ENCODE assay signal across 8 cellular contexts in the genomic region with DNA sequence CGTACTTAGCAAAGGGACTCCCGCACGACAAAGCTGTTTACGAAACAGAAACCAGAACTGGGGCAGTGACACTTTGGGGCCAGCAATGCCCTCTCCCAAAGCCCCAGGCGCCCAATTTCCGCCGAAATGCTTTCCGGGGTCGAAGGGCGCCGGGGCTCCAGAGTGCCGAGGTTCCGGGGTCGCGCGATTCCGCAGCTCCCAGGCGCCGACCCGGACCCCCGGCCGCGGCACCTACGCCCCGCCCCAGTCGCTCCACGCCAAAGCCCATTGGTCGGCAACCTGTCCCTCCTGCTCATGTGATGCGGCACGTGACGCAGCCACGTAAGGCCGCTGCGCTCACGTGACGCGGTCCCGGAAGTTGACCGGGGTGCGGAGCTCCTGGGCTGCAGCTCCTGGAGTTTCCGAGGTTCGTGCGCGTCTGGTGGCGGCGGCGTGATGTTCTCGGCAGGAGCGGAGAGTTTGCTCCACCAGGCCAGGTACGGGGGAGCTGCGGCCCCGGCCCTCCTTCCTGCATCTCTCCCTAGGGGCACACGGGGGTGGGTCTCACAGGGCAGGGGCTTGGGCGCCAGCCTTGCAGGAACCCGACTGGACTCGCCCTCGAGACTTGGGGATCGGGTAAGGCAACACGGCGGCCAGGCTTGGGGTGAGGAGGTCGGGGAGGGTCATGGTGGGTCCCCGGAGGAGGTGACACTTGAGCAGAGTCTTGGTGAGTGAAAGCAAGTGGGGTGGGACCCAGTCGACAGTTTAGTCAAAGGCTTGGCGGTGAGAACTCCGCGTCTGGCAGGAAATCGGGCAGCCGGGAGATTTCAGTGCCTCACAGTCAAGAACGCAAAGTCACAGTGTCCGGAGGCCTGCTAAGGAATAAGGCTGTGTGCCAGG.
DNase-seq lines count a peak whose midpoint lies in the region; ATAC-seq lines count a peak whose summit lies in the region.

A gene with protein sequence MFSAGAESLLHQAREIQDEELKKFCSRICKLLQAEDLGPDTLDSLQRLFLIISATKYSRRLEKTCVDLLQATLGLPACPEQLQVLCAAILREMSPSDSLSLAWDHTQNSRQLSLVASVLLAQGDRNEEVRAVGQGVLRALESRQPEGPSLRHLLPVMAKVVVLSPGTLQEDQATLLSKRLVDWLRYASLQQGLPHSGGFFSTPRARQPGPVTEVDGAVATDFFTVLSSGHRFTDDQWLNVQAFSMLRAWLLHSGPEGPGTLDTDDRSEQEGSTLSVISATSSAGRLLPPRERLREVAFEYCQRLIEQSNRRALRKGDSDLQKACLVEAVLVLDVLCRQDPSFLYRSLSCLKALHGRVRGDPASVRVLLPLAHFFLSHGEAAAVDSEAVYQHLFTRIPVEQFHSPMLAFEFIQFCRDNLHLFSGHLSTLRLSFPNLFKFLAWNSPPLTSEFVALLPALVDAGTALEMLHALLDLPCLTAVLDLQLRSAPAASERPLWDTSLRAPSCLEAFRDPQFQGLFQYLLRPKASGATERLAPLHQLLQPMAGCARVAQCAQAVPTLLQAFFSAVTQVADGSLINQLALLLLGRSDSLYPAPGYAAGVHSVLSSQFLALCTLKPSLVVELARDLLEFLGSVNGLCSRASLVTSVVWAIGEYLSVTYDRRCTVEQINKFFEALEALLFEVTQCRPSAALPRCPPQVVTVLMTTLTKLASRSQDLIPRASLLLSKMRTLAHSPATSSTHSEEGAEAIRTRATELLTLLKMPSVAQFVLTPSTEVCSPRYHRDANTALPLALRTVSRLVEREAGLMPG (plus strand): TSS at position 343 of the 879 bp plus-strand sequence. CDS start 93 bp downstream, at position 436.

- DNase-seq in AG20443 (ENCODE audit: low spot score) (peak; percentile 99), NCI-H446 treated with DMSO at 0.1 percent for 48 hours (lab: John Stamatoyannopoulos, UW) (peak; percentile 91), iris pigment epithelial cell (ENCODE audit: low read depth) (peak; percentile 97)
- peak; percentile 88 to 93 for DNase-seq in central memory CD8-positive, alpha-beta T cell (ENCODE audit: low spot score in 2 of 2)
- peak; percentile 87 to 93 for DNase-seq in stimulated activated CD4-positive, alpha-beta T cell treated with anti-CD3 and anti-CD28 coated beads, Interleukin-12 subunit alpha, Interleukin-12 subunit beta, amount 100 ng/mL, for 24 hours (ENCODE audit: low read depth in 2 of 2)

- peaks cover 18% of the 10 kb centered on the region for H3K36me3 Mint-ChIP-seq in central memory CD8-positive, alpha-beta T cell (ENCODE audit: insufficient read depth)

- peak within 1 kb of the TSS; percentile 99 for H3K27ac Mint-ChIP-seq in central memory CD8-positive, alpha-beta T cell (ENCODE audit: low read depth)

- H3K4me1 Mint-ChIP-seq in central memory CD8-positive, alpha-beta T cell = peaks cover 41% of the 10 kb centered on the region

- ATAC-seq in GM19035 (IDR thresholded peaks at IDR 0.05; ENCODE audit: unreplicated experiment) (peak; percentile 89), HG03342 (IDR thresholded peaks at IDR 0.05; ENCODE audit: unreplicated experiment) (peak; percentile 87)
- ATAC-seq in activated CD4-positive, CD25-positive, alpha-beta regulatory T cell treated with anti-CD3 and anti-CD28 coated beads, Interleukin-2, amount 50 U/mL, for 24 hours = peak; percentile 92 to 93
- ATAC-seq in central memory CD8-positive, alpha-beta T cell (replicated peaks; ENCODE audit: extremely low read depth, poor library complexity, severe bottlenecking) = peak; percentile 87

- H3K9me3 Mint-ChIP-seq in central memory CD8-positive, alpha-beta T cell = no peaks in the 10 kb centered on the region

- H3K4me3 Mint-ChIP-seq in central memory CD8-positive, alpha-beta T cell = peak within 1 kb of the TSS; percentile 99

- H3K27me3 Mint-ChIP-seq in central memory CD8-positive, alpha-beta T cell = no peaks in the 10 kb centered on the region

Comparison
In these comparisons a context has a peak if more than half of its experiments do, and no peak if none do; other contexts are left out.
1. Peak in every context shown above with its lines: DNase-seq and ATAC-seq.